Comparison of ENCODE assay signal across 9 cellular contexts in genomic region chr7:27173412-27174076, GRCh38. TPM values are rescaled to one million over a fixed set of nuclear protein-coding genes. Genes with fewer than 3 reads are reported as not detected.
DNase-seq lines count a peak whose midpoint lies in the region; ATAC-seq and TF ChIP-seq lines count a peak whose summit lies in the region.
"Had no signal": no experiment of that assay in that cellular context is flagged by ENCODE, and none has a peak within 500 bp of the region (broad histone marks: within the 10 kb centered on the region; RNA-seq: fewer than 3 reads in every experiment).

No MANE protein-coding gene starts in this region.

- DNase-seq in NCI-H146 (lab: John Stamatoyannopoulos, UW) = peak; percentile 78
- DNase-seq in NCI-H146 treated with DMSO at 0.1 percent for 48 hours (lab: John Stamatoyannopoulos, UW; ENCODE audit: unreplicated experiment) = no peak
- peak; percentile 9 for DNase-seq in NCI-H510A treated with DMSO at 0.1 percent for 48 hours (lab: John Stamatoyannopoulos, UW)
- no peak for DNase-seq in epithelial cell of proximal tubule (ENCODE audit: low read depth)
- peak; percentile 21 for DNase-seq in omental fat pad (ENCODE audit: low spot score)
- no peak for DNase-seq in NCI-H187 treated with DMSO at 0.1 percent for 48 hours (lab: John Stamatoyannopoulos, UW)
- no peak for DNase-seq in central memory CD4-positive, alpha-beta T cell
- DNase-seq: DND-41 had no signal

- H3K4me3 ChIP-seq in epithelial cell of proximal tubule (ENCODE audit: low read depth, low read length) = peak overlapping the region; percentile 74

- TF ChIP-seq CTCF in epithelial cell of proximal tubule (conservative IDR thresholded peaks at IDR 0.05; ENCODE audit: low read depth, low read length) = no peak
- no peak for TF ChIP-seq CTCF in omental fat pad (IDR thresholded peaks at IDR 0.05)

- ATAC-seq in omental fat pad (ENCODE audit: low FRiP score) (no peak), HG03469 (IDR thresholded peaks at IDR 0.05; ENCODE audit: unreplicated experiment) (no peak)

RNA-seq across cellular contexts. Expression of gene HOXA10, which starts 0.6 kb away (rescaled TPM):
- total RNA-seq in epithelial cell of proximal tubule (36.7 and 51.7 TPM in 2 replicates), omental fat pad (1 to 10 TPM in 2 of 4 donors, under 1 TPM in 2; 0.56 to 1.9 (median 1.2) TPM)

RNA-seq across cellular contexts. Expression of gene HOXA9, which starts 8.2 kb away (rescaled TPM):
- total RNA-seq in epithelial cell of proximal tubule (82.4 and 104 TPM in 2 replicates), omental fat pad (1 to 10 TPM in 2 of 4 donors, under 1 TPM in 1, not detected in 1; 0.19 to 2.4 (median 1.0) TPM)

RNA-seq across cellular contexts. Expression of gene HOXA11, which starts 11.5 kb away (rescaled TPM):
- total RNA-seq in epithelial cell of proximal tubule = 10.7 and 12.5 TPM in 2 replicates
- not detected for total RNA-seq in omental fat pad

RNA-seq across cellular contexts. Expression of gene HOXA7, which starts 17.1 kb away (rescaled TPM):
- total RNA-seq in epithelial cell of proximal tubule (21.4 and 27.9 TPM in 2 replicates), omental fat pad (1 to 10 TPM; 4.6 to 6.1 (median 5.3) TPM)

RNA-seq across cellular contexts. Expression of gene HOXA3, which starts 21.2 kb away (rescaled TPM):
- total RNA-seq in epithelial cell of proximal tubule (14.4 and 33.2 TPM in 2 replicates), omental fat pad (10 to 100 TPM in 1 of 4 donors, 1 to 10 TPM in 3; 1.8 to 11.0 (median 4.3) TPM)

Comparison
In these comparisons a context has a peak if more than half of its experiments do, and no peak if none do; other contexts are left out.
1. DNase-seq: peak in NCI-H146 (single experiment), NCI-H510A treated with DMSO at 0.1 percent for 48 hours (single experiment) and omental fat pad (single experiment); none in NCI-H146 treated with DMSO at 0.1 percent for 48 hours (single experiment), epithelial cell of proximal tubule (single experiment), NCI-H187 treated with DMSO at 0.1 percent for 48 hours (single experiment) and central memory CD4-positive, alpha-beta T cell (single experiment).
2. RNA of gene HOXA10, which starts 0.6 kb away (total RNA-seq): 36.7 to 51.7 TPM in epithelial cell of proximal tubule; 0.56 to 1.9 TPM in omental fat pad; every median in the first group is over 10 times any median in the second.
3. RNA of gene HOXA9, which starts 8.2 kb away (total RNA-seq): 82.4 to 104 TPM in epithelial cell of proximal tubule; 0.19 to 2.4 TPM in omental fat pad; every median in the first group is over 10 times any median in the second.
4. RNA of gene HOXA11, which starts 11.5 kb away (total RNA-seq): 10.7 to 12.5 TPM in epithelial cell of proximal tubule; not detected in omental fat pad; every median in the first group is over 10 times any median in the second.